In the genomic region with DNA sequence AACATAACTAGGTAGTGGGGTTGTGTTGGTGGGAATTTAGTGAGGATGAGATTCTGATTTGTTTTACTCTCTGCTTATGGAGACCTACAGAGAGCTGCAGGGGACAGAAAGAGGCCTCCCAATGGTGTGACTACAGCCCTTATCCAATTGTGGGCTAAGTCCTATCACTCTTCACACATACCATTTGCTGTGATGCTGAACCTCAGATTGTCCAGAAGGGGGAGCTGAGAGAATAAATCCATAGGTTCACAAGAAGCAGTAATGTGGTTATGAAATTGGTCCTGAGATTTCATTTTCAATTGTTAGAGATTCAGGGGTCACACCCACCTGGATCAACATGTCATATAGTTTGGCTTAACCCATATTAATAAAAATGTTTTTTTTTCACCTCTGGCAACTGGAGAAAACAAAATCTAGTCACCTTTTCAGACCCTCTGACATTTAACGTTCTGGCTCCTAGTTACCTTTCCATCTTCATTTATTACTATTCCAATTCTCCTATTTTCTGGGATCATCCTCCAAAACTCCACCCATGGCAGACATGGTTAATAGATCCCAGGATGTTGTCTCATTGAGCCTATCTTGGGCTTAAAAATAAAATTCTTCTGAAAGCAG, we compare ENCODE assay signal across 8 cellular contexts. TPM values are rescaled to one million over a fixed set of nuclear protein-coding genes. Genes with fewer than 3 reads are reported as not detected.
DNase-seq lines count a peak whose midpoint lies in the region; ATAC-seq and TF ChIP-seq lines count a peak whose summit lies in the region.

No MANE protein-coding gene starts in this region.

- no peak for ATAC-seq in GM21825 (IDR thresholded peaks at IDR 0.05; ENCODE audit: unreplicated experiment)

- H3K9me3 ChIP-seq in adipocyte (ENCODE audit: control insufficient read depth, low read length) (peaks cover 16% of the 10 kb centered on the region), liver (ENCODE audit: control insufficient read depth in 4 of 4, low read length in 3 of 4) (peaks cover 0 to 5% (median 1%) of the 10 kb centered on the region in 4 donors)

- peak; percentile 20 to 55 for TF ChIP-seq RAD21 in liver (IDR thresholded peaks at IDR 0.05)

- H3K27me3 ChIP-seq in adipocyte (replicated peaks; ENCODE audit: control insufficient read depth, insufficient read depth, low read length) (peaks cover 16% of the 10 kb centered on the region), liver (ENCODE audit: control insufficient read depth in 4 of 4, insufficient read depth in 4 of 4, low read length in 3 of 4) (peaks cover 0 to 11% (median 0%) of the 10 kb centered on the region in 4 donors)

- H3K36me3 ChIP-seq in adipocyte (ENCODE audit: control insufficient read depth, insufficient read depth, low read length, severe bottlenecking) (no peaks in the 10 kb centered on the region), liver (ENCODE audit: control insufficient read depth in 4 of 4, insufficient read depth in 3 of 4, low read depth in 1 of 4, low read length in 3 of 4) (no peaks in the 10 kb centered on the region)

- 83% methylated on average over 1 of the region's 1 CpG for WGBS in liver

- no peaks in the 10 kb centered on the region for H3K4me1 ChIP-seq in adipocyte (ENCODE audit: control insufficient read depth, insufficient read depth, low read length)
- no peaks in the 10 kb centered on the region for H3K4me1 ChIP-seq in liver (ENCODE audit: control insufficient read depth in 4 of 4, insufficient read depth in 4 of 4, low read length in 3 of 4)

- H3K9ac ChIP-seq in adipocyte (ENCODE audit: low read length) (no peak overlapping the region), liver (ENCODE audit: low read depth in 1 of 2, low read length in 2 of 2) (no peak overlapping the region)

- TF ChIP-seq CTCF in AG09309 (IDR thresholded peaks at IDR 0.05; ENCODE audit: control insufficient read depth, insufficient read depth, low read depth, low read length, missing control alignments) (peak; percentile 76), GM13977 (IDR thresholded peaks at IDR 0.05; ENCODE audit: extremely low read depth, insufficient read depth, missing control alignments) (peak; percentile 82), liver (IDR thresholded peaks at IDR 0.05; ENCODE audit: low read depth, low read length, missing input control) (peak; percentile 54)

- H3K27ac ChIP-seq in liver (ENCODE audit: low read depth in 1 of 2, low read length in 2 of 2) = no peak overlapping the region

- in situ Hi-C loops in GM13977 (cut with MboI; ENCODE audit: low pct_unique_long_range_greater_than_20kb, low sequenced_read_pairs, unreplicated experiment) = no loop called here

- no peak overlapping the region for H3K4me3 ChIP-seq in AG09309 (ENCODE audit: control insufficient read depth, low read depth, low read length)
- no peak overlapping the region for H3K4me3 ChIP-seq in adipocyte (ENCODE audit: low read length)
- H3K4me3 ChIP-seq in liver (ENCODE audit: low read depth in 1 of 3, low read length in 3 of 3) = no peak overlapping the region

- DNase-seq in AG09309 (ENCODE audit: low read depth) = no peak
- DNase-seq in GM13977 (ENCODE audit: low spot score) = peak; percentile 24
- peak; percentile 5 for DNase-seq in NCI-H1105 (lab: John Stamatoyannopoulos, UW)
- DNase-seq in adipocyte (ENCODE audit: low read depth) = peak; percentile 47
- DNase-seq in activated CD8-positive, alpha-beta memory T cell treated with anti-CD3 and anti-CD28 coated beads, Interleukin-2, amount 50 U/mL, for 4 hours = no peak
- DNase-seq in activated CD8-positive, alpha-beta memory T cell treated with anti-CD3 and anti-CD28 coated beads for 24 hours = no peak

TF ChIP-seq in liver, 16 proteins besides CTCF, POLR2A, EP300 and RAD21:
- TF ChIP-seq NR2F2 (IDR thresholded peaks at IDR 0.05) = no peak
- no peak for TF ChIP-seq JUND (IDR thresholded peaks at IDR 0.05)
- TF ChIP-seq EGR1 (IDR thresholded peaks at IDR 0.05; ENCODE audit: low read depth in 2 of 2) = no peak
- no peak for TF ChIP-seq FOXA1 (IDR thresholded peaks at IDR 0.05)
- TF ChIP-seq YY1 (IDR thresholded peaks at IDR 0.05) = no peak
- TF ChIP-seq, protein P1, sequence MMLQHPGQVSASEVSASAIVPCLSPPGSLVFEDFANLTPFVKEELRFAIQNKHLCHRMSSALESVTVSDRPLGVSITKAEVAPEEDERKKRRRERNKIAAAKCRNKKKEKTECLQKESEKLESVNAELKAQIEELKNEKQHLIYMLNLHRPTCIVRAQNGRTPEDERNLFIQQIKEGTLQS (IDR thresholded peaks at IDR 0.05) = no peak
- TF ChIP-seq, protein P2, sequence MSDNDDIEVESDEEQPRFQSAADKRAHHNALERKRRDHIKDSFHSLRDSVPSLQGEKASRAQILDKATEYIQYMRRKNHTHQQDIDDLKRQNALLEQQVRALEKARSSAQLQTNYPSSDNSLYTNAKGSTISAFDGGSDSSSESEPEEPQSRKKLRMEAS (IDR thresholded peaks at IDR 0.05) = no peak
- no peak for TF ChIP-seq FOXA2 (IDR thresholded peaks at IDR 0.05)
- TF ChIP-seq, protein P3, sequence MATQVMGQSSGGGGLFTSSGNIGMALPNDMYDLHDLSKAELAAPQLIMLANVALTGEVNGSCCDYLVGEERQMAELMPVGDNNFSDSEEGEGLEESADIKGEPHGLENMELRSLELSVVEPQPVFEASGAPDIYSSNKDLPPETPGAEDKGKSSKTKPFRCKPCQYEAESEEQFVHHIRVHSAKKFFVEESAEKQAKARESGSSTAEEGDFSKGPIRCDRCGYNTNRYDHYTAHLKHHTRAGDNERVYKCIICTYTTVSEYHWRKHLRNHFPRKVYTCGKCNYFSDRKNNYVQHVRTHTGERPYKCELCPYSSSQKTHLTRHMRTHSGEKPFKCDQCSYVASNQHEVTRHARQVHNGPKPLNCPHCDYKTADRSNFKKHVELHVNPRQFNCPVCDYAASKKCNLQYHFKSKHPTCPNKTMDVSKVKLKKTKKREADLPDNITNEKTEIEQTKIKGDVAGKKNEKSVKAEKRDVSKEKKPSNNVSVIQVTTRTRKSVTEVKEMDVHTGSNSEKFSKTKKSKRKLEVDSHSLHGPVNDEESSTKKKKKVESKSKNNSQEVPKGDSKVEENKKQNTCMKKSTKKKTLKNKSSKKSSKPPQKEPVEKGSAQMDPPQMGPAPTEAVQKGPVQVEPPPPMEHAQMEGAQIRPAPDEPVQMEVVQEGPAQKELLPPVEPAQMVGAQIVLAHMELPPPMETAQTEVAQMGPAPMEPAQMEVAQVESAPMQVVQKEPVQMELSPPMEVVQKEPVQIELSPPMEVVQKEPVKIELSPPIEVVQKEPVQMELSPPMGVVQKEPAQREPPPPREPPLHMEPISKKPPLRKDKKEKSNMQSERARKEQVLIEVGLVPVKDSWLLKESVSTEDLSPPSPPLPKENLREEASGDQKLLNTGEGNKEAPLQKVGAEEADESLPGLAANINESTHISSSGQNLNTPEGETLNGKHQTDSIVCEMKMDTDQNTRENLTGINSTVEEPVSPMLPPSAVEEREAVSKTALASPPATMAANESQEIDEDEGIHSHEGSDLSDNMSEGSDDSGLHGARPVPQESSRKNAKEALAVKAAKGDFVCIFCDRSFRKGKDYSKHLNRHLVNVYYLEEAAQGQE (IDR thresholded peaks at IDR 0.05) = no peak
- TF ChIP-seq RXRA (IDR thresholded peaks at IDR 0.05) = no peak
- no peak for TF ChIP-seq GABPA (IDR thresholded peaks at IDR 0.05 in 1 of 2, conservative IDR thresholded peaks at IDR 0.05 in 1 of 2)

RNA-seq across cellular contexts. Expression of a gene that starts 53.3 kb away (rescaled TPM):
- not detected for total RNA-seq in liver
- polyA plus RNA-seq in liver = not detected

Comparison
In these comparisons a context has a peak if more than half of its experiments do, and no peak if none do; other contexts are left out.
1. DNase-seq: peak in GM13977 (single experiment), NCI-H1105 (single experiment) and adipocyte (single experiment); none in AG09309 (single experiment), activated CD8-positive, alpha-beta memory T cell treated with anti-CD3 and anti-CD28 coated beads, Interleukin-2, amount 50 U/mL, for 4 hours (single experiment) and activated CD8-positive, alpha-beta memory T cell treated with anti-CD3 and anti-CD28 coated beads for 24 hours (single experiment).
2. Peak in every context shown above with its lines, with median percentiles within 50 percentile points of each other: CTCF ChIP-seq.